ENCODE assay signal across 30 cellular contexts in the genomic region with DNA sequence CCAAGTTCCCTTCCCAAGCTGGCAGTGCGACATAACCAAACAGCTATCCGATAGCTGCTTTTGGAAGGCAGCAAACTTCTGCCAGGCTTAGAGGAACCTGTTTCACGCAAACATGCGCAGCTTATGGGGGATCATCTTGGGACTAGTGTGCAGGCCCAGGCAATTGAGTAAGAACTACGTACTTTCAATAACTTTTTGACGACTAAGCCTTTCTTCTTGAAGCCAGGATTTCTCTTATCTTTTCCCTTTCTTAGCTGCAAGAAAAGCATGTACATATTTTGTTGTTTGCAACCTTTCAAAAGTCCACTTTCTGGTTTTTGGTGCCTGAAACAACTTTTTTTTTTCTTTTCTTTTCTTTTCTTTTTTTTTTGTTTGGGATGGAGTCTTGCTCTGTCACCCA.
"Had no signal": no experiment of that assay in that cellular context is flagged by ENCODE, and none has a peak within 500 bp of the region (broad histone marks: within the 10 kb centered on the region; RNA-seq: fewer than 3 reads in every experiment).

No MANE protein-coding gene starts in this region.

- H3K4me1 ChIP-seq: left ventricle myocardium inferior, neural progenitor cell, right atrium auricular region, right lobe of liver, tibial artery, uterus had no signal

- H3K4me1 Mint-ChIP-seq: immature natural killer cell; naive B cell; nephron progenitor cell; stimulated activated memory B cell treated with anti-CD40 and anti-IgM and Interleukin-4, amounts not matched to agents 10 μg/mL and 1 μg/mL and 100 μg/mL, for 72 hours had no signal

- H3K9me3 Mint-ChIP-seq: immature natural killer cell; natural killer cell; nephron progenitor cell; stimulated activated memory B cell treated with anti-CD40 and anti-IgM and Interleukin-4, amounts not matched to agents 10 μg/mL and 1 μg/mL and 100 μg/mL, for 72 hours; type B pancreatic cell had no signal

- ATAC-seq: left colon; natural killer cell; right lobe of liver; stimulated activated memory B cell treated with anti-CD40 and anti-IgM and Interleukin-4, amounts not matched to agents 10 μg/mL and 1 μg/mL and 100 μg/mL, for 72 hours had no signal

- H3K4me2 ChIP-seq: neural progenitor cell, smooth muscle cell had no signal

- FAIRE-seq: islet of Langerhans, kidney had no signal

- H3K4me3 ChIP-seq: left ventricle myocardium inferior, lung, neural progenitor cell, right atrium auricular region, right lobe of liver, smooth muscle cell, stomach, thoracic aorta, tibial artery, uterus had no signal

- H3K4me3 Mint-ChIP-seq: immature natural killer cell; mesothelial cell of epicardium; naive B cell; natural killer cell; nephron progenitor cell; neural progenitor cell; stimulated activated memory B cell treated with anti-CD40 and anti-IgM and Interleukin-4, amounts not matched to agents 10 μg/mL and 1 μg/mL and 100 μg/mL, for 72 hours; type B pancreatic cell had no signal

- DNase-seq: hypothalamus; immature natural killer cell; kidney; left colon; left ventricle myocardium inferior; mesendoderm; naive B cell; natural killer cell; nephron progenitor cell; occipital lobe; right lobe of liver; stimulated activated CD4-positive, alpha-beta T cell treated with anti-CD3 and anti-CD28 coated beads, Interleukin-1b, Interleukin-23, amount 100 ng/mL, for 48 hours; stimulated activated CD4-positive, alpha-beta T cell treated with anti-CD3 and anti-CD28 coated beads, Interleukin-2, amount 100 ng/mL, for 48 hours; stimulated activated CD4-positive, alpha-beta T cell treated with anti-CD3 and anti-CD28 coated beads, Interleukin-4, amount 100 ng/mL, for 4 hours; stimulated activated CD8-positive, alpha-beta memory T cell treated with anti-CD3 and anti-CD28 coated beads, Interleukin-4, amount 100 ng/mL, for 48 hours; stimulated activated naive CD4-positive, alpha-beta T cell treated with Interleukin-2 at 50 U/mL for 16 hours; stomach; tibial artery; uterus had no signal

- H3K27ac ChIP-seq: left ventricle myocardium inferior, neural progenitor cell, neutrophil, right atrium auricular region, right lobe of liver, stomach, thoracic aorta, tibial artery, uterus had no signal

- H3K27me3 ChIP-seq: right atrium auricular region, right lobe of liver, uterus had no signal

- H3K9me3 ChIP-seq: left ventricle myocardium inferior, neutrophil, right atrium auricular region, right lobe of liver, stomach, thoracic aorta, tibial artery, uterus had no signal

- H3K9ac ChIP-seq: neural progenitor cell had no signal

- H2AFZ ChIP-seq: neural progenitor cell had no signal

- H3K36me3 Mint-ChIP-seq: immature natural killer cell; mesothelial cell of epicardium; naive B cell; natural killer cell; neural progenitor cell; stimulated activated memory B cell treated with anti-CD40 and anti-IgM and Interleukin-4, amounts not matched to agents 10 μg/mL and 1 μg/mL and 100 μg/mL, for 72 hours; type B pancreatic cell had no signal

- H3K27ac Mint-ChIP-seq: natural killer cell; nephron progenitor cell; neural progenitor cell; progenitor cell of endocrine pancreas; stimulated activated memory B cell treated with anti-CD40 and anti-IgM and Interleukin-4, amounts not matched to agents 10 μg/mL and 1 μg/mL and 100 μg/mL, for 72 hours; type B pancreatic cell had no signal

- H3K36me3 ChIP-seq: left ventricle myocardium inferior, neural progenitor cell, neutrophil, right atrium auricular region, right lobe of liver, stomach, thoracic aorta, tibial artery, uterus had no signal
